In the genomic region with DNA sequence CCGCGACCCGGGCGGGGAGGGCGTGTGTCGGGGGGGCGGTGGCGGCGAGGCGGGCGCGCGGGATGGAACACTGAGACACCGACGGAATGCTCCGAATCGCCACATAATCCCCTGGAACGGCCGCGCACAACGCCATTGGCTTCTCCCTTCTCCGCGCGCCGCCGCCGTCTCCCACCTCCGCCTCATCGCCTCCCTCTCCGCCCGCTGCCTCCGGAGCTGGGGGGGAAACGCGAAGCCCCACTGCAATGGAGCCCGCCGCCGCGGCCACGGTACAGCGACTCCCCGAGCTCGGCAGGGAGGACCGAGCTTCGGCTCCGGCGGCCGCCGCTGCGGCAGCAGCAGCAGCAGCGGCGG, we compare ENCODE assay signal across 8 cellular contexts. TPM values are rescaled to one million over a fixed set of nuclear protein-coding genes. Genes with fewer than 3 reads are reported as not detected.
DNase-seq lines count a peak whose midpoint lies in the region; ATAC-seq and TF ChIP-seq lines count a peak whose summit lies in the region.

TSS of gene PHLPP1 (plus strand) at position 103 of the 354 bp plus-strand sequence. CDS start at position 246, 143 bp downstream.

- in situ Hi-C loops in astrocyte of the cerebellum (cut with HindIII; ENCODE audit: low sequenced_read_pairs), result no loop called here

- H3K4me3 ChIP-seq in AG04450 (ENCODE audit: low read depth, low read length) (peak within 1 kb of the TSS; percentile 71), astrocyte of the cerebellum (ENCODE audit: low read depth, low read length) (peak within 1 kb of the TSS; percentile 50), liver (ENCODE audit: low read depth in 1 of 3, low read length in 3 of 3) (peak within 1 kb of the TSS; percentile 80 to 100 (median 81)), tibial artery (peak within 1 kb of the TSS; percentile 76 to 88)

- ATAC-seq in HG03432 (IDR thresholded peaks at IDR 0.05; ENCODE audit: unreplicated experiment), result peak; percentile 20

- no peak for DNase-seq in AG04450 (ENCODE audit: low read depth, low spot score)
- peak; percentile 35 for DNase-seq in GM19240 (ENCODE audit: insufficient read length, low spot score)
- no peak for DNase-seq in astrocyte of the cerebellum (ENCODE audit: low read depth)
- DNase-seq in tibial artery, result no peak
- no peak for DNase-seq in NCI-H128 (lab: John Stamatoyannopoulos, UW; ENCODE audit: unreplicated experiment)
- no peak for DNase-seq in stimulated activated CD4-positive, alpha-beta T cell treated with anti-CD3 and anti-CD28 coated beads, Interleukin-12 subunit alpha, Interleukin-12 subunit beta, amount 100 ng/mL, for 4 hours

- TF ChIP-seq CTCF in AG04450 (IDR thresholded peaks at IDR 0.05; ENCODE audit: low read depth, low read length) (no peak), astrocyte of the cerebellum (IDR thresholded peaks at IDR 0.05; ENCODE audit: low read depth, low read length, missing control alignments) (no peak), liver (IDR thresholded peaks at IDR 0.05; ENCODE audit: low read depth, low read length, missing input control) (no peak), tibial artery (IDR thresholded peaks at IDR 0.05) (no peak)

- H3K4me1 ChIP-seq in liver (ENCODE audit: control insufficient read depth in 4 of 4, insufficient read depth in 4 of 4, low read length in 3 of 4) (peaks cover 2 to 35% (median 7%) of the 10 kb centered on the region in 4 donors), tibial artery (peaks cover 0 to 30% (median 10%) of the 10 kb centered on the region in 4 donors)

- H3K9me3 ChIP-seq in AG04450 (ENCODE audit: control insufficient read depth, insufficient read depth, low read length), result no peaks in the 10 kb centered on the region
- H3K9me3 ChIP-seq in liver (ENCODE audit: control insufficient read depth in 4 of 4, low read length in 3 of 4), result no peaks in the 10 kb centered on the region
- H3K9me3 ChIP-seq in tibial artery, result no peaks in the 10 kb centered on the region

- intact Hi-C loops in tibial artery (cut with DNase I; ENCODE audit: low total_unique reads), result loop anchor here (2.0 to 10.0 kb wide), 5 partner anchors 131 to 429 kb away; no protein-coding TSS in a partner anchor

- H3K9ac ChIP-seq in liver (ENCODE audit: low read depth in 1 of 2, low read length in 2 of 2), result peak within 1 kb of the TSS; percentile 2 to 81

- H3K27ac ChIP-seq in AG04450 (ENCODE audit: low read depth, low read length) (peak within 1 kb of the TSS; percentile 68), liver (ENCODE audit: low read depth in 1 of 2, low read length in 2 of 2) (peak within 1 kb of the TSS; percentile 92 to 97), tibial artery (peak within 1 kb of the TSS; percentile 92 to 93)

- H3K27me3 ChIP-seq in AG04450 (ENCODE audit: control insufficient read depth, insufficient read depth, low read length) (no peaks in the 10 kb centered on the region), liver (ENCODE audit: control insufficient read depth in 4 of 4, insufficient read depth in 4 of 4, low read length in 3 of 4) (no peaks in the 10 kb centered on the region), tibial artery (no peaks in the 10 kb centered on the region)

- H3K36me3 ChIP-seq in liver (ENCODE audit: control insufficient read depth in 4 of 4, insufficient read depth in 3 of 4, low read depth in 1 of 4, low read length in 3 of 4) (no peaks in the 10 kb centered on the region), tibial artery (no peaks in the 10 kb centered on the region)

- POLR2A ChIA-PET in AG04450 (lab: Yijun Ruan, JAX), result interaction anchor here (0.6 to 1.2 kb wide), 6 partner anchors 40 to 1235 kb away, joined by 3 to 9 read pairs (median 5); no protein-coding TSS in a partner anchor

- no peak for TF ChIP-seq RAD21 in liver (IDR thresholded peaks at IDR 0.05)

- under 1% methylated on average over 51 of the region's 51 CpGs for WGBS in liver

- CTCF ChIA-PET in AG04450 (lab: Charles Lee), result interaction anchor here (0.5 to 4.2 kb wide), 22 partner anchors 33 to 998 kb away, joined by 3 to 92 read pairs (median 3); no protein-coding TSS in a partner anchor

TF ChIP-seq in liver, 16 proteins besides CTCF, POLR2A, EP300 and RAD21:
- no peak for TF ChIP-seq JUND (IDR thresholded peaks at IDR 0.05)
- no peak for TF ChIP-seq HNF4G (IDR thresholded peaks at IDR 0.05)
- TF ChIP-seq MAX (IDR thresholded peaks at IDR 0.05), result no peak
- TF ChIP-seq TAF1 (conservative IDR thresholded peaks at IDR 0.05), result no peak
- TF ChIP-seq YY1 (IDR thresholded peaks at IDR 0.05), result no peak
- TF ChIP-seq ATF3 (IDR thresholded peaks at IDR 0.05), result no peak
- TF ChIP-seq FOXA2 (IDR thresholded peaks at IDR 0.05), result no peak
- TF ChIP-seq HNF4A (conservative IDR thresholded peaks at IDR 0.05), result no peak
- no peak for TF ChIP-seq RXRA (IDR thresholded peaks at IDR 0.05)
- no peak for TF ChIP-seq SP1 (IDR thresholded peaks at IDR 0.05)

RNA-seq across cellular contexts. Expression of gene PHLPP1, which starts in this region (rescaled TPM):
- polyA plus RNA-seq in AG04450 (2011; rRNA removed) (4.6 and 5.6 TPM in 2 replicates), liver (1 to 10 TPM; 4.2 to 6.8 TPM)
- polyA minus RNA-seq in AG04450 (2011; rRNA and poly(A)+ RNA removed), result 7.6 and 13.2 TPM in 2 replicates
- total RNA-seq in liver, result 10 to 100 TPM; 10.5 to 14.5 TPM
